Comparison of ENCODE assay signal across 13 cellular contexts in the genomic region with DNA sequence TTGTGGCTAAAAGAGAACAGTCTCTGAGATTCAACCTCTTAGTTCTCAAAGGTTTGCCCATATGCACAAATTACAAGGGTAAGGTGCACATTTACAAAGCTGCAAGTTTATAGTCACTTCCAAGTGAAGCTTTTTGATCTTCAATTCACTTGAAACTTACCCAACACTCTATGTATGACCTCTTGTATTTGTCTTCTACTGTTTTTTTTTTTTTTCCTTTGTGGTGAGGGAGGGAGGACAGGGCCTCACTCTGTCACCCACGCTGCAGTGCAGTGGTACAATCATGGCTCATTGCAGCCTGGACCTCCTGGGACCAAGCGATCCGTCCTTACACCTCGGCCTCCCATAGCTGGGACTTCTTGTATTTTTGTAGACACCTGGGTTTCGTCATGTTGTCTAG. TPM values are rescaled to one million over a fixed set of nuclear protein-coding genes. Genes with fewer than 3 reads are reported as not detected.
A peak's percentile ranks its signal among the peaks of the same experiment; 100 is the strongest.
DNase-seq lines count a peak whose midpoint lies in the region; ATAC-seq and TF ChIP-seq lines count a peak whose summit lies in the region.
"Had no signal": no experiment of that assay in that cellular context is flagged by ENCODE, and none has a peak within 500 bp of the region (broad histone marks: within the 10 kb centered on the region; RNA-seq: fewer than 3 reads in every experiment).

No MANE protein-coding gene starts in this region.

- TF ChIP-seq CTCF in mesothelial cell of epicardium (IDR thresholded peaks at IDR 0.05; ENCODE audit: unreplicated experiment): no peak
- no peak for TF ChIP-seq CTCF in thoracic aorta (IDR thresholded peaks at IDR 0.05)

- H3K4me1 Mint-ChIP-seq in T-cell: peaks cover 0 to 10% (median 6%) of the 10 kb centered on the region in 3 donors
- peaks cover 17% of the 10 kb centered on the region for H3K4me1 Mint-ChIP-seq in mesothelial cell of epicardium

- no peak for ATAC-seq in T-cell (replicated peaks in 1 of 4)
- ATAC-seq in thoracic aorta (ENCODE audit: insufficient number of reproducible peaks, low FRiP score, low read depth): no peak
- no peak for ATAC-seq in GM19455 (IDR thresholded peaks at IDR 0.05; ENCODE audit: unreplicated experiment)
- ATAC-seq in GM21737 (IDR thresholded peaks at IDR 0.05; ENCODE audit: unreplicated experiment): no peak

- H3K27ac Mint-ChIP-seq in T-cell (no peak overlapping the region), mesothelial cell of epicardium (peak overlapping the region; percentile 95)
- H3K27ac Mint-ChIP-seq: T-helper 2 cell treated with Interferon-gamma antibody and Interleukin-4, amounts not matched to agents 5 μg/mL and 100 μg/mL, for 36 hours had no signal

- H3K4me3 Mint-ChIP-seq in T-cell (peak overlapping the region; percentile 72 to 95 (median 87)), mesothelial cell of epicardium (no peak overlapping the region)

- H3K4me1 ChIP-seq in thoracic aorta (ENCODE audit: control insufficient read depth in 1 of 2, low read depth in 2 of 2): peaks cover 9 to 12% of the 10 kb centered on the region in 2 donors

- no peaks in the 10 kb centered on the region for H3K36me3 Mint-ChIP-seq in T-cell
- no peaks in the 10 kb centered on the region for H3K36me3 Mint-ChIP-seq in mesothelial cell of epicardium

- H3K9me3 ChIP-seq in thoracic aorta: no peaks in the 10 kb centered on the region
- H3K9me3 ChIP-seq: ascending aorta had no signal

- POLR2A ChIA-PET in T-cell (lab: Charles Lee): no interaction called here

- no peaks in the 10 kb centered on the region for H3K36me3 ChIP-seq in thoracic aorta
- H3K36me3 ChIP-seq: ascending aorta had no signal

- H3K27me3 Mint-ChIP-seq in T-cell: peaks cover 0 to 3% of the 10 kb centered on the region in 2 donors
- no peaks in the 10 kb centered on the region for H3K27me3 Mint-ChIP-seq in mesothelial cell of epicardium (ENCODE audit: low read depth)

- DNase-seq in SKM-1 treated with dmso at 0.1 percent for 144 hours (lab: John Stamatoyannopoulos, UW; ENCODE audit: unreplicated experiment): peak; percentile 24
- no peak for DNase-seq in SKM-1 (lab: John Stamatoyannopoulos, UW; ENCODE audit: unreplicated experiment)
- no peak for DNase-seq in T-cell
- no peak for DNase-seq in mesothelial cell of epicardium (ENCODE audit: low spot score in 2 of 2, unreplicated experiment in 2 of 2)
- no peak for DNase-seq in thoracic aorta (ENCODE audit: low spot score)
- no peak for DNase-seq in NCI-H1930 (lab: John Stamatoyannopoulos, UW)
- DNase-seq: NCI-H1694; NCI-H526 treated with DMSO at 0.1 percent for 48 hours; stimulated activated CD4-positive, alpha-beta T cell treated with anti-CD3 and anti-CD28 coated beads, Interleukin-4, amount 100 ng/mL, for 24 hours had no signal

- H3K9me3 Mint-ChIP-seq in T-cell (no peaks in the 10 kb centered on the region), mesothelial cell of epicardium (no peaks in the 10 kb centered on the region)
- H3K9me3 Mint-ChIP-seq: T-helper 2 cell treated with Interferon-gamma antibody and Interleukin-4, amounts not matched to agents 5 μg/mL and 100 μg/mL, for 36 hours had no signal

- no peaks in the 10 kb centered on the region for H3K27me3 ChIP-seq in thoracic aorta (replicated peaks; ENCODE audit: insufficient read depth)
- H3K27me3 ChIP-seq: ascending aorta had no signal

- H3K4me3 ChIP-seq in thoracic aorta: no peak overlapping the region

- H3K27ac ChIP-seq in thoracic aorta: peak overlapping the region; percentile 97 to 100

- CTCF ChIA-PET in T-cell (lab: Charles Lee): interaction anchor here (0.6 to 1.6 kb wide), 4 partner anchors 14 to 528 kb away, joined by 3 to 5 read pairs (median 4); no protein-coding TSS in a partner anchor

RNA-seq across cellular contexts. Expression of a gene that starts 4.5 kb away (rescaled TPM):
- total RNA-seq in T-cell: 10 to 100 TPM; 21.5 to 26.2 (median 22.2) TPM
- 56.6 to 58.3 TPM (median 57.9 TPM) in 3 replicates for total RNA-seq in mesothelial cell of epicardium
- 100 to 1,000 TPM; 106 to 149 TPM for total RNA-seq in thoracic aorta
